In genomic region chr20:47998736-47999135, GRCh38 we compare ENCODE assay signal across 25 cellular contexts.
DNase-seq lines count a peak whose midpoint lies in the region; ATAC-seq and TF ChIP-seq lines count a peak whose summit lies in the region.
"Had no signal": no experiment of that assay in that cellular context is flagged by ENCODE, and none has a peak within 500 bp of the region (broad histone marks: within the 10 kb centered on the region; RNA-seq: fewer than 3 reads in every experiment).

No MANE protein-coding gene starts in this region.

- H3K4me2 ChIP-seq in SK-N-SH = no peak overlapping the region

- H3F3A ChIP-seq in SK-N-SH (replicated peaks; ENCODE audit: insufficient read depth) = no peaks in the 10 kb centered on the region

- CTCF ChIA-PET in SK-N-SH (lab: Yijun Ruan, JAX) = no interaction called here

- H3K27me3 ChIP-seq in SK-N-SH (ENCODE audit: insufficient read depth) = no peaks in the 10 kb centered on the region
- H3K27me3 ChIP-seq: body of pancreas, spleen had no signal

- H3K9me3 ChIP-seq in SK-N-SH = no peaks in the 10 kb centered on the region

- H3K4me1 ChIP-seq in SK-N-SH (ENCODE audit: control insufficient read depth in 1 of 2, insufficient read depth in 2 of 2, low read depth in 1 of 2, low read length in 1 of 2) = no peaks in the 10 kb centered on the region
- H3K4me1 ChIP-seq: body of pancreas had no signal

- WGBS in SK-N-SH (ENCODE audit: low lambda C conversion rate) = 41% methylated on average over 4 of the region's 5 CpGs

- POLR2A ChIA-PET in SK-N-SH (lab: Yijun Ruan, JAX) = no interaction called here

- TF ChIP-seq CTCF in SK-N-SH (IDR thresholded peaks at IDR 0.05) (no peak), fibroblast of pulmonary artery (IDR thresholded peaks at IDR 0.05; ENCODE audit: low read length, missing control alignments) (no peak)

- H3K36me3 ChIP-seq in SK-N-SH (replicated peaks in 1 of 2; ENCODE audit: control insufficient read depth in 1 of 2, insufficient read depth in 2 of 2, low read length in 1 of 2) = no peaks in the 10 kb centered on the region
- H3K36me3 ChIP-seq: heart right ventricle, spleen had no signal

- no peaks in the 10 kb centered on the region for H3K79me2 ChIP-seq in SK-N-SH (ENCODE audit: insufficient read depth)

- H3K27ac ChIP-seq in SK-N-SH (ENCODE audit: low read depth in 2 of 2, low read length in 1 of 2) = no peak overlapping the region
- H3K27ac ChIP-seq: body of pancreas, C4-2B, heart right ventricle, spleen had no signal

- DNase-seq in SK-N-SH (peak; percentile 25), SIG-M5 (lab: John Stamatoyannopoulos, UW) (peak; percentile 87), fibroblast of pulmonary artery (ENCODE audit: low read depth) (peak; percentile 45), NCI-H146 (lab: John Stamatoyannopoulos, UW) (no peak), mucosa of gallbladder (ENCODE audit: low spot score) (no peak), AG08396 (ENCODE audit: low spot score) (no peak)
- DNase-seq: activated CD4-positive, alpha-beta T cell treated with anti-CD3 and anti-CD28 coated beads, Interleukin-2, amount 10 ng/mL, durations not matched to agents 7 days and 5 days; activated naive CD8-positive, alpha-beta T cell treated with anti-CD3 and anti-CD28 coated beads, Interleukin-2, amount 10 ng/mL, durations not matched to agents 7 days and 5 days; body of pancreas; GF-D8; GOT3; heart right ventricle; KG1; mucosa of descending colon; NCI-H1092 treated with DMSO at 0.1 percent for 48 hours; NCI-H2081; NCI-H510A treated with DMSO at 0.1 percent for 48 hours; occipital lobe; Right ventricle myocardium superior; spleen; stimulated activated CD4-positive, alpha-beta T cell treated with anti-CD3 and anti-CD28 coated beads, Interleukin-4, amount 100 ng/mL, for 24 hours; T-helper 17 cell had no signal

- no peak overlapping the region for H2AFZ ChIP-seq in SK-N-SH (ENCODE audit: low read depth)

- no peak overlapping the region for H3K9ac ChIP-seq in SK-N-SH

- H4K20me1 ChIP-seq in SK-N-SH (ENCODE audit: insufficient read depth) = no peaks in the 10 kb centered on the region

- ATAC-seq in SK-N-SH treated with all-trans-retinoic acid at 6 μM for 48 hours (no peak), HG03025 (IDR thresholded peaks at IDR 0.05; ENCODE audit: low FRiP score, unreplicated experiment) (no peak)
- ATAC-seq: body of pancreas, heart right ventricle, mucosa of descending colon, T-helper 17 cell had no signal

- no peak for TF ChIP-seq RAD21 in SK-N-SH (IDR thresholded peaks at IDR 0.05; ENCODE audit: low read length)

- no peaks in the 10 kb centered on the region for H3K9me2 ChIP-seq in SK-N-SH

- H3K4me3 ChIP-seq in SK-N-SH (ENCODE audit: low read depth in 2 of 2, low read length in 1 of 2) (no peak overlapping the region), fibroblast of pulmonary artery (replicated peaks; ENCODE audit: low read depth, low read length) (no peak overlapping the region)
- H3K4me3 ChIP-seq: body of pancreas, heart right ventricle, mucosa of descending colon, spleen had no signal

- TF ChIP-seq EP300 in SK-N-SH (IDR thresholded peaks at IDR 0.05; ENCODE audit: borderline replicate concordance in 1 of 2, low read depth in 1 of 2, low read length in 1 of 2) = no peak

TF ChIP-seq in SK-N-SH, 30 proteins besides CTCF, POLR2A, EP300 and RAD21:
- TF ChIP-seq ZBTB33 (IDR thresholded peaks at IDR 0.05; ENCODE audit: borderline replicate concordance, low read depth) (no peak), PBX3 (IDR thresholded peaks at IDR 0.05) (no peak), FOXM1 (IDR thresholded peaks at IDR 0.05; ENCODE audit: low read depth) (no peak), SIN3A (IDR thresholded peaks at IDR 0.05; ENCODE audit: borderline replicate concordance, low read depth, low read length) (no peak), NFIC (IDR thresholded peaks at IDR 0.05; ENCODE audit: borderline replicate concordance) (no peak), CHD2 (IDR thresholded peaks at IDR 0.05; ENCODE audit: low read length, partially characterized antibody) (no peak), TCF12 (IDR thresholded peaks at IDR 0.05) (no peak), RXRA (IDR thresholded peaks at IDR 0.05; ENCODE audit: borderline replicate concordance, low read depth) (no peak), RFX5 (IDR thresholded peaks at IDR 0.05; ENCODE audit: low read length) (no peak), TEAD4 (IDR thresholded peaks at IDR 0.05; ENCODE audit: borderline replicate concordance, insufficient read depth) (no peak), POLR2AphosphoS5 (IDR thresholded peaks at IDR 0.05; ENCODE audit: low read depth, low read length) (no peak)
TF ChIP-seq in SK-N-SH: peak in this region for 0.

TF ChIP-seq in SK-N-SH treated with all-trans-retinoic acid at 6 μM for 48 hours, 23 proteins besides CTCF, POLR2A, EP300 and RAD21:
- TF ChIP-seq ZNF8 (CRISPR knock-in tag; IDR thresholded peaks at IDR 0.05) = no peak
- no peak for TF ChIP-seq RARB (CRISPR knock-in tag; IDR thresholded peaks at IDR 0.05)
- no peak for TF ChIP-seq ZNF565 (CRISPR knock-in tag; conservative IDR thresholded peaks at IDR 0.05; ENCODE audit: low read depth)
- TF ChIP-seq ZFP30 (CRISPR knock-in tag; IDR thresholded peaks at IDR 0.05) = no peak
- no peak for TF ChIP-seq TSHZ2 (CRISPR knock-in tag; IDR thresholded peaks at IDR 0.05)
- no peak for TF ChIP-seq ESRRG (CRISPR knock-in tag; IDR thresholded peaks at IDR 0.05)
- TF ChIP-seq TCF4 (CRISPR knock-in tag; IDR thresholded peaks at IDR 0.05; ENCODE audit: borderline replicate concordance) = no peak
- TF ChIP-seq CSRNP3 (CRISPR knock-in tag; IDR thresholded peaks at IDR 0.05) = no peak
TF ChIP-seq in SK-N-SH treated with all-trans-retinoic acid at 6 μM for 48 hours: peak in this region for 0.

Comparison
In these comparisons a context has a peak if more than half of its experiments do, and no peak if none do; other contexts are left out.
1. DNase-seq: peak in SK-N-SH (single experiment), SIG-M5 (single experiment) and fibroblast of pulmonary artery (single experiment); none in NCI-H146 (single experiment), mucosa of gallbladder (single experiment) and AG08396 (single experiment).